Comparison of ENCODE assay signal across 10 cellular contexts in the genomic region with DNA sequence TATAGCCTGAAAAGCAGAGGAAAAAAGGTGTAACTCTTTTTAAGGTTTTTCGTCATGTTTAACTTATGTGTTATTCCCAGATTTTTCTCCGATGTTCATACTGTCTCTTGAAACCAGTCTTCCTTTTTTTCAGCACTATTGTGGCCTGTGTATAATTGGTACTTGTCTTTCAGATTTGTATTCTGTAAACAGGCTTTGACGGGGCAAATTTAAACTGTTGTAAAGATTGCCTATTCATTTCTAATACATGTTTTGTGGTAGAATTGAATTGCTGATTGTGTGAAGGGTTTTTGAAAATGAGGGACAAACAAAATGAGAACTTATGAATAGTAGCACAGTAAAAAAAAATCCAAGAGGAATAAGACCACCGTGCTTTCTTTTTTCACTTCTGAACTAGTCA. TPM values are rescaled to one million over a fixed set of nuclear protein-coding genes. Genes with fewer than 3 reads are reported as not detected.
DNase-seq lines count a peak whose midpoint lies in the region; ATAC-seq and TF ChIP-seq lines count a peak whose summit lies in the region.
"Had no signal": no experiment of that assay in that cellular context is flagged by ENCODE, and none has a peak within 500 bp of the region (broad histone marks: within the 10 kb centered on the region; RNA-seq: fewer than 3 reads in every experiment).

No MANE protein-coding gene starts in this region.

- 62% methylated on average over 4 of the region's 4 CpGs for WGBS in prostate gland

- H3K4me1 ChIP-seq in colonic mucosa (peaks cover 6% of the 10 kb centered on the region), prostate gland (replicated peaks) (no peaks in the 10 kb centered on the region)

- no peaks in the 10 kb centered on the region for H3K36me3 ChIP-seq in GM06990 (ENCODE audit: control insufficient read depth, insufficient read depth, low read length)
- H3K36me3 ChIP-seq in colonic mucosa = no peaks in the 10 kb centered on the region
- no peaks in the 10 kb centered on the region for H3K36me3 ChIP-seq in prostate gland
- H3K36me3 ChIP-seq: ascending aorta had no signal

- no peaks in the 10 kb centered on the region for H3K9me3 ChIP-seq in colonic mucosa
- H3K9me3 ChIP-seq in prostate gland = no peaks in the 10 kb centered on the region
- H3K9me3 ChIP-seq: ascending aorta had no signal

- no peak for TF ChIP-seq POLR2A in prostate gland (IDR thresholded peaks at IDR 0.05)

- ATAC-seq in HG02678 (IDR thresholded peaks at IDR 0.05; ENCODE audit: unreplicated experiment) (no peak), HG03139 (IDR thresholded peaks at IDR 0.05; ENCODE audit: unreplicated experiment) (no peak)

- H3K27me3 ChIP-seq in GM06990 (replicated peaks; ENCODE audit: control insufficient read depth, insufficient read depth, low read length) (no peaks in the 10 kb centered on the region), colonic mucosa (no peaks in the 10 kb centered on the region), prostate gland (replicated peaks; ENCODE audit: insufficient read depth) (no peaks in the 10 kb centered on the region)
- H3K27me3 ChIP-seq: ascending aorta had no signal

- DNase-seq in GM06990 (ENCODE audit: extremely low read depth, insufficient read length) (no peak), NCI-H69 (lab: John Stamatoyannopoulos, UW) (peak; percentile 6), colonic mucosa (no peak), prostate gland (ENCODE audit: low spot score) (no peak)
- DNase-seq in activated CD8-positive, alpha-beta memory T cell treated with anti-CD3 and anti-CD28 coated beads, Interleukin-2, amount 50 U/mL, for 48 hours = no peak
- DNase-seq: NCI-H526 treated with DMSO at 0.1 percent for 48 hours had no signal

- H3K27ac ChIP-seq in colonic mucosa (peak overlapping the region; percentile 8), prostate gland (peak overlapping the region; percentile 20 to 50)

- intact Hi-C loops in colonic mucosa (cut with DNase I) = no loop called here
- intact Hi-C loops in prostate gland (cut with DNase I) = loop anchor here (2.0 to 5.0 kb wide), 2 partner anchors 83 to 117 kb away; no protein-coding TSS in a partner anchor

- H3K9ac ChIP-seq in colonic mucosa (ENCODE audit: low read depth in 2 of 2, low read length in 2 of 2) = no peak overlapping the region

- H3K4me3 ChIP-seq in GM06990 (replicated peaks; ENCODE audit: low read depth, low read length) (peak overlapping the region; percentile 25), colonic mucosa (no peak overlapping the region), prostate gland (no peak overlapping the region)
- H3K4me3 ChIP-seq: ascending aorta, lung had no signal

- TF ChIP-seq CTCF in GM06990 (IDR thresholded peaks at IDR 0.05; ENCODE audit: insufficient read depth, low read length, poor library complexity, severe bottlenecking) (no peak), colonic mucosa (IDR thresholded peaks at IDR 0.05) (no peak), prostate gland (IDR thresholded peaks at IDR 0.05) (no peak)

RNA-seq across cellular contexts. Expression of gene AKAP13, which starts 33.6 kb away (rescaled TPM):
- 100 to 1,000 TPM in 1 of 2 donors, 10 to 100 TPM in 1; 87.3 to 106 TPM for total RNA-seq in colonic mucosa
- total RNA-seq in prostate gland = 100 to 1,000 TPM; 102 to 195 TPM
